In genomic region chr11:65505434-65506315, GRCh38 we compare ENCODE assay signal across 8 cellular contexts. TPM values are rescaled to one million over a fixed set of nuclear protein-coding genes. Genes with fewer than 3 reads are reported as not detected.
DNase-seq lines count a peak whose midpoint lies in the region; ATAC-seq, FAIRE-seq and TF ChIP-seq lines count a peak whose summit lies in the region.

No MANE protein-coding gene starts in this region.

- peak; percentile 77 for DNase-seq in pons (ENCODE audit: low spot score)
- DNase-seq in stimulated activated naive CD4-positive, alpha-beta T cell treated with Interleukin-2 at 50 U/mL for 16 hours (lab: John Stamatoyannopoulos, UW) = no peak

- ATAC-seq in HG02678 (IDR thresholded peaks at IDR 0.05; ENCODE audit: unreplicated experiment) = no peak
- no peak for ATAC-seq in HG02870 (IDR thresholded peaks at IDR 0.05; ENCODE audit: unreplicated experiment)
- no peak for ATAC-seq in HG02610 (IDR thresholded peaks at IDR 0.05; ENCODE audit: unreplicated experiment)

- H3K4me1 ChIP-seq in esophagus (ENCODE audit: control insufficient read depth in 2 of 2, insufficient read depth in 2 of 2, low read length in 1 of 2) = peaks cover 0 to 5% of the 10 kb centered on the region in 2 donors

- no peaks in the 10 kb centered on the region for H3K27me3 ChIP-seq in esophagus (ENCODE audit: control insufficient read depth in 1 of 2, insufficient read depth in 2 of 2, low read length in 2 of 2)

- peak overlapping the region; percentile 79 to 92 for H3K27ac ChIP-seq in esophagus (ENCODE audit: low read depth in 2 of 2, low read length in 1 of 2)

- H3K9me3 ChIP-seq in esophagus (ENCODE audit: control insufficient read depth in 2 of 2, insufficient read depth in 1 of 2, low read depth in 1 of 2, low read length in 1 of 2) = no peaks in the 10 kb centered on the region

- H3K4me3 ChIP-seq in esophagus (ENCODE audit: low read depth in 1 of 2, low read length in 2 of 2) = peak overlapping the region in 1 of 2 donors; percentile 99

- WGBS in esophagus, 2 donors = 12 to 16% methylated on average over 13 of the region's 13 CpGs

- H3K36me3 ChIP-seq in esophagus (ENCODE audit: control insufficient read depth in 2 of 2, insufficient read depth in 2 of 2, low read length in 1 of 2) = peaks cover 3 to 12% of the 10 kb centered on the region in 2 donors

- FAIRE-seq in G401.6 (lab: Jason Lieb, UNC) = peak; percentile 66

TF ChIP-seq in PFSK-1, 5 proteins besides CTCF, POLR2A, EP300 and RAD21:
- TF ChIP-seq TAF1 (IDR thresholded peaks at IDR 0.05; ENCODE audit: borderline replicate concordance, insufficient read depth, low read length) = peak; percentile 11; the same call in 1 of the 2 replicates
- TF ChIP-seq, protein P1, sequence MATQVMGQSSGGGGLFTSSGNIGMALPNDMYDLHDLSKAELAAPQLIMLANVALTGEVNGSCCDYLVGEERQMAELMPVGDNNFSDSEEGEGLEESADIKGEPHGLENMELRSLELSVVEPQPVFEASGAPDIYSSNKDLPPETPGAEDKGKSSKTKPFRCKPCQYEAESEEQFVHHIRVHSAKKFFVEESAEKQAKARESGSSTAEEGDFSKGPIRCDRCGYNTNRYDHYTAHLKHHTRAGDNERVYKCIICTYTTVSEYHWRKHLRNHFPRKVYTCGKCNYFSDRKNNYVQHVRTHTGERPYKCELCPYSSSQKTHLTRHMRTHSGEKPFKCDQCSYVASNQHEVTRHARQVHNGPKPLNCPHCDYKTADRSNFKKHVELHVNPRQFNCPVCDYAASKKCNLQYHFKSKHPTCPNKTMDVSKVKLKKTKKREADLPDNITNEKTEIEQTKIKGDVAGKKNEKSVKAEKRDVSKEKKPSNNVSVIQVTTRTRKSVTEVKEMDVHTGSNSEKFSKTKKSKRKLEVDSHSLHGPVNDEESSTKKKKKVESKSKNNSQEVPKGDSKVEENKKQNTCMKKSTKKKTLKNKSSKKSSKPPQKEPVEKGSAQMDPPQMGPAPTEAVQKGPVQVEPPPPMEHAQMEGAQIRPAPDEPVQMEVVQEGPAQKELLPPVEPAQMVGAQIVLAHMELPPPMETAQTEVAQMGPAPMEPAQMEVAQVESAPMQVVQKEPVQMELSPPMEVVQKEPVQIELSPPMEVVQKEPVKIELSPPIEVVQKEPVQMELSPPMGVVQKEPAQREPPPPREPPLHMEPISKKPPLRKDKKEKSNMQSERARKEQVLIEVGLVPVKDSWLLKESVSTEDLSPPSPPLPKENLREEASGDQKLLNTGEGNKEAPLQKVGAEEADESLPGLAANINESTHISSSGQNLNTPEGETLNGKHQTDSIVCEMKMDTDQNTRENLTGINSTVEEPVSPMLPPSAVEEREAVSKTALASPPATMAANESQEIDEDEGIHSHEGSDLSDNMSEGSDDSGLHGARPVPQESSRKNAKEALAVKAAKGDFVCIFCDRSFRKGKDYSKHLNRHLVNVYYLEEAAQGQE (IDR thresholded peaks at IDR 0.05; ENCODE audit: insufficient read depth in 1 of 2, low read depth in 2 of 2, low read length in 2 of 2) = no peak
- peak; percentile 60 for TF ChIP-seq POLR2AphosphoS5 (IDR thresholded peaks at IDR 0.05; ENCODE audit: low read depth, low read length)
- no peak for TF ChIP-seq FOXP2 (optimal IDR thresholded peaks at IDR 0.05; ENCODE audit: borderline replicate concordance, extremely low read depth, extremely low read length, insufficient read depth)
- 0 out of 2 replicates have a peak, but pooled peaks have one; percentile 14 for TF ChIP-seq SIN3A (IDR thresholded peaks at IDR 0.05; ENCODE audit: borderline replicate concordance, insufficient read depth, low read length)

RNA-seq across cellular contexts. Expression of gene MALAT1, which starts 6.8 kb away (rescaled TPM):
- polyA plus RNA-seq in PFSK-1 (2012; ENCODE audit: insufficient read length, low read depth) = 336 TPM
- polyA plus RNA-seq in esophagus = 1,000 to 10,000 TPM in 1 of 2 donors, 10 to 100 TPM in 1; 94.9 to 1,950 TPM

RNA-seq across cellular contexts. Expression of gene SCYL1, which starts 19.2 kb away (rescaled TPM):
- polyA plus RNA-seq in PFSK-1 (2012; ENCODE audit: insufficient read length, low read depth) = 192 TPM
- 10 to 100 TPM; 41.8 to 52.4 TPM for polyA plus RNA-seq in esophagus

RNA-seq across cellular contexts. Expression of gene LTBP3, which starts 52.5 kb away (rescaled TPM):
- polyA plus RNA-seq in PFSK-1 (2012; ENCODE audit: insufficient read length, low read depth) = 121 TPM
- polyA plus RNA-seq in esophagus = 10 to 100 TPM; 32.8 to 36.4 TPM
